Comparison of ENCODE assay signal across 19 cellular contexts in the genomic region with DNA sequence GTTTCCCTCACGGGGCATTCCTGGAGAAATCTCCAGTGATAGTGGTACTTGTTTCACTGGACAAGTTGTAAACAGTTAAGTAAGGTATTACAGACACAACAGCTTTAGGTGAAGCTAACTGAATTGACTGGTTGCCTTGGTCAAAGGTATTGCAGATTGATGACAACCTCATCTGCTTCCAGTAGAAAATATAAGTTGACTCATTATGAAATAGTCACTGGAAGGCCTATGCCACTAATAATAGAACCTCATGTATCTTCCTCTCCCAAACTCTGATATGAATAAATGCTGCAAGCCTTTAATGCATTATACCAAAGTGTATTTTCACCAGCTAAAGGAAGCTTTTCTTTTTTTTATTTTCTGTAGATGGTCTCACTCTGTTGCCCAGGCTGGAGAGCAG. TPM values are rescaled to one million over a fixed set of nuclear protein-coding genes. Genes with fewer than 3 reads are reported as not detected.
DNase-seq lines count a peak whose midpoint lies in the region; ATAC-seq and TF ChIP-seq lines count a peak whose summit lies in the region.
"Had no signal": no experiment of that assay in that cellular context is flagged by ENCODE, and none has a peak within 500 bp of the region (broad histone marks: within the 10 kb centered on the region; RNA-seq: fewer than 3 reads in every experiment).

No MANE protein-coding gene starts in this region.

- peak overlapping the region; percentile 14 to 62 for H3K27ac Mint-ChIP-seq in natural killer cell
- H3K27ac Mint-ChIP-seq in natural killer cell treated with Interleukin-12 subunit alpha and Interleukin-12 subunit beta and Interleukin-15 and Interleukin-18, amount 100 ng/mL, for 72 hours, result no peak overlapping the region
- H3K27ac Mint-ChIP-seq in stimulated activated effector memory CD8-positive, alpha-beta T cell treated with anti-CD3 and anti-CD28 coated beads, Interleukin-12 subunit alpha, Interleukin-12 subunit beta, amount 100 ng/mL, for 72 hours, result no peak overlapping the region

- no peak for DNase-seq in natural killer cell
- no peak for DNase-seq in natural killer cell treated with Interleukin-12 subunit alpha and Interleukin-12 subunit beta and Interleukin-15 and Interleukin-18, amount 100 ng/mL, for 72 hours (ENCODE audit: low spot score)
- no peak for DNase-seq in effector memory CD4-positive, alpha-beta T cell
- no peak for DNase-seq in stimulated activated effector memory CD8-positive, alpha-beta T cell treated with anti-CD3 and anti-CD28 coated beads, Interleukin-12 subunit alpha, Interleukin-12 subunit beta, amount 100 ng/mL, for 72 hours (ENCODE audit: low spot score in 2 of 2)
- DNase-seq in ascending aorta (ENCODE audit: low spot score in 2 of 2), result no peak
- DNase-seq in RKO (ENCODE audit: low spot score), result no peak
- no peak for DNase-seq in SIG-M5 (lab: John Stamatoyannopoulos, UW)
- DNase-seq: Caco-2, GDM1, KG1, NCI-H1436 treated with DMSO at 0.1 percent for 48 hours, NCI-H2029, NCI-H345, NCI-H524 treated with DMSO at 0.1 percent for 48 hours, PC-9, SJCRH30 had no signal

- no peaks in the 10 kb centered on the region for H3K36me3 Mint-ChIP-seq in natural killer cell
- no peaks in the 10 kb centered on the region for H3K36me3 Mint-ChIP-seq in natural killer cell treated with Interleukin-12 subunit alpha and Interleukin-12 subunit beta and Interleukin-15 and Interleukin-18, amount 100 ng/mL, for 72 hours
- peaks cover 7% of the 10 kb centered on the region for H3K36me3 Mint-ChIP-seq in stimulated activated effector memory CD8-positive, alpha-beta T cell treated with anti-CD3 and anti-CD28 coated beads, Interleukin-12 subunit alpha, Interleukin-12 subunit beta, amount 100 ng/mL, for 72 hours

- H3K27ac ChIP-seq in effector memory CD4-positive, alpha-beta T cell (ENCODE audit: insufficient read depth, low read length, poor library complexity, severe bottlenecking), result peak overlapping the region; percentile 29
- H3K27ac ChIP-seq in ascending aorta, result no peak overlapping the region
- H3K27ac ChIP-seq: A549, BLaER1, PC-9, SJCRH30 had no signal

- no peak for TF ChIP-seq CTCF in natural killer cell (IDR thresholded peaks at IDR 0.05)
- TF ChIP-seq CTCF in ascending aorta (IDR thresholded peaks at IDR 0.05), result no peak

- peaks cover 20% of the 10 kb centered on the region for H3K4me1 ChIP-seq in effector memory CD4-positive, alpha-beta T cell (ENCODE audit: control insufficient read depth, insufficient read depth, low read length, poor library complexity, severe bottlenecking)
- peaks cover 0 to 7% of the 10 kb centered on the region in 2 donors for H3K4me1 ChIP-seq in ascending aorta
- H3K4me1 ChIP-seq: BLaER1, Caco-2, SJCRH30 had no signal

- no peak overlapping the region for H3K4me3 Mint-ChIP-seq in natural killer cell
- H3K4me3 Mint-ChIP-seq in natural killer cell treated with Interleukin-12 subunit alpha and Interleukin-12 subunit beta and Interleukin-15 and Interleukin-18, amount 100 ng/mL, for 72 hours, result no peak overlapping the region
- no peak overlapping the region for H3K4me3 Mint-ChIP-seq in stimulated activated effector memory CD8-positive, alpha-beta T cell treated with anti-CD3 and anti-CD28 coated beads, Interleukin-12 subunit alpha, Interleukin-12 subunit beta, amount 100 ng/mL, for 72 hours

- intact Hi-C loops in natural killer cell (cut with micrococcal nuclease) (loop anchor here (10.0 kb wide), 1 partner anchor 47 kb away; no protein-coding TSS in a partner anchor), ascending aorta (cut with DNase I) (no loop called here)

- H3K4me1 Mint-ChIP-seq in natural killer cell, result peaks cover 77 to 79% of the 10 kb centered on the region in 2 donors
- peaks cover 58 to 73% of the 10 kb centered on the region in 2 donors for H3K4me1 Mint-ChIP-seq in natural killer cell treated with Interleukin-12 subunit alpha and Interleukin-12 subunit beta and Interleukin-15 and Interleukin-18, amount 100 ng/mL, for 72 hours (ENCODE audit: low read depth in 2 of 2)
- peaks cover 68% of the 10 kb centered on the region for H3K4me1 Mint-ChIP-seq in stimulated activated effector memory CD8-positive, alpha-beta T cell treated with anti-CD3 and anti-CD28 coated beads, Interleukin-12 subunit alpha, Interleukin-12 subunit beta, amount 100 ng/mL, for 72 hours

- no peaks in the 10 kb centered on the region for H3K36me3 ChIP-seq in effector memory CD4-positive, alpha-beta T cell (ENCODE audit: control insufficient read depth, insufficient read depth, low read length)
- no peaks in the 10 kb centered on the region for H3K36me3 ChIP-seq in ascending aorta
- H3K36me3 ChIP-seq: SJCRH30 had no signal

- no peaks in the 10 kb centered on the region for H3K9me3 Mint-ChIP-seq in natural killer cell
- no peaks in the 10 kb centered on the region for H3K9me3 Mint-ChIP-seq in natural killer cell treated with Interleukin-12 subunit alpha and Interleukin-12 subunit beta and Interleukin-15 and Interleukin-18, amount 100 ng/mL, for 72 hours
- H3K9me3 Mint-ChIP-seq in stimulated activated effector memory CD8-positive, alpha-beta T cell treated with anti-CD3 and anti-CD28 coated beads, Interleukin-12 subunit alpha, Interleukin-12 subunit beta, amount 100 ng/mL, for 72 hours, result no peaks in the 10 kb centered on the region

- H3K27me3 ChIP-seq in effector memory CD4-positive, alpha-beta T cell (replicated peaks; ENCODE audit: control insufficient read depth, insufficient read depth, low read length, poor library complexity, severe bottlenecking), result no peaks in the 10 kb centered on the region
- H3K27me3 ChIP-seq in ascending aorta, result no peaks in the 10 kb centered on the region
- H3K27me3 ChIP-seq: BLaER1, SJCRH30 had no signal

- H3K4me3 ChIP-seq in effector memory CD4-positive, alpha-beta T cell (ENCODE audit: insufficient read depth, low read depth, low read length, poor library complexity, severe bottlenecking), result no peak overlapping the region
- no peak overlapping the region for H3K4me3 ChIP-seq in ascending aorta
- H3K4me3 ChIP-seq: A549, BLaER1, PC-9, SJCRH30 had no signal

- ATAC-seq in natural killer cell (no peak), GM18502 (IDR thresholded peaks at IDR 0.05; ENCODE audit: poor library complexity, unreplicated experiment) (peak; percentile 48)
- ATAC-seq in natural killer cell treated with Interleukin-12 subunit alpha and Interleukin-12 subunit beta and Interleukin-15 and Interleukin-18, amount 100 ng/mL, for 72 hours, result no peak
- peak; percentile 72 for ATAC-seq in stimulated activated effector memory CD8-positive, alpha-beta T cell treated with anti-CD3 and anti-CD28 coated beads, Interleukin-12 subunit alpha, Interleukin-12 subunit beta, amount 100 ng/mL, for 72 hours
- ATAC-seq: A549 had no signal

- H3K9me3 ChIP-seq in effector memory CD4-positive, alpha-beta T cell (ENCODE audit: control insufficient read depth, low read length), result no peaks in the 10 kb centered on the region
- H3K9me3 ChIP-seq in ascending aorta, result no peaks in the 10 kb centered on the region
- H3K9me3 ChIP-seq: A549, Caco-2, SJCRH30 had no signal

- no peaks in the 10 kb centered on the region for H3K27me3 Mint-ChIP-seq in natural killer cell (ENCODE audit: low read depth in 2 of 2)
- no peaks in the 10 kb centered on the region for H3K27me3 Mint-ChIP-seq in natural killer cell treated with Interleukin-12 subunit alpha and Interleukin-12 subunit beta and Interleukin-15 and Interleukin-18, amount 100 ng/mL, for 72 hours

RNA-seq across cellular contexts. Expression of gene GLG1, which starts 44.8 kb away (rescaled TPM):
- total RNA-seq in natural killer cell (100 to 1,000 TPM; 184 to 225 (median 188) TPM), ascending aorta (77.0 TPM)
- total RNA-seq in natural killer cell treated with Interleukin-12 subunit alpha and Interleukin-12 subunit beta and Interleukin-15 and Interleukin-18, amount 100 ng/mL, for 72 hours, result 10 to 100 TPM; 69.6 to 98.9 TPM

Comparison
In these comparisons a context has a peak if more than half of its experiments do, and no peak if none do; other contexts are left out.
1. H3K27ac Mint-ChIP-seq: peak in natural killer cell (2 of 2); none in natural killer cell treated with Interleukin-12 subunit alpha and Interleukin-12 subunit beta and Interleukin-15 and Interleukin-18, amount 100 ng/mL, for 72 hours (0 of 2) and stimulated activated effector memory CD8-positive, alpha-beta T cell treated with anti-CD3 and anti-CD28 coated beads, Interleukin-12 subunit alpha, Interleukin-12 subunit beta, amount 100 ng/mL, for 72 hours (single experiment).
2. ATAC-seq: peak in GM18502 (single experiment) and stimulated activated effector memory CD8-positive, alpha-beta T cell treated with anti-CD3 and anti-CD28 coated beads, Interleukin-12 subunit alpha, Interleukin-12 subunit beta, amount 100 ng/mL, for 72 hours (single experiment); none in natural killer cell (0 of 3) and natural killer cell treated with Interleukin-12 subunit alpha and Interleukin-12 subunit beta and Interleukin-15 and Interleukin-18, amount 100 ng/mL, for 72 hours (0 of 2).